ENCODE assay signal across 28 cellular contexts in genomic region chr15:80266113-80266512, GRCh38. TPM values are rescaled to one million over a fixed set of nuclear protein-coding genes. Genes with fewer than 3 reads are reported as not detected.
"Had no signal": no experiment of that assay in that cellular context is flagged by ENCODE, and none has a peak within 500 bp of the region (broad histone marks: within the 10 kb centered on the region; RNA-seq: fewer than 3 reads in every experiment).

No MANE protein-coding gene starts in this region.

- DNase-seq: activated CD4-positive, alpha-beta T cell treated with anti-CD3 and anti-CD28 coated beads, Interleukin-2, amount 50 U/mL, for 1 hour; activated CD4-positive, CD25-positive, alpha-beta regulatory T cell treated with anti-CD3 and anti-CD28 coated beads, Interleukin-2, amount 50 U/mL, for 72 hours; activated CD8-positive, alpha-beta T cell treated with anti-CD3 and anti-CD28 coated beads, Interleukin-2, amount 10 ng/mL, durations not matched to agents 7 days and 5 days; activated gamma-delta T cell treated with Interleukin-2 at 50 U/mL for 16 hours; aorta; central memory CD4-positive, alpha-beta T cell; effector memory CD4-positive, alpha-beta T cell; foreskin keratinocyte; immature natural killer cell; lower lobe of right lung; mesendoderm; mucosa of descending colon; nucleus accumbens; right cardiac atrium; stimulated activated CD4-positive, alpha-beta T cell treated with anti-CD3 and anti-CD28 coated beads, Interleukin-4, amount 100 ng/mL, for 4 hours; stimulated activated naive CD8-positive, alpha-beta T cell treated with anti-CD3 and anti-CD28 coated beads, Interleukin-15, amount 100 ng/mL, for 72 hours; WERI-Rb-1 had no signal

- H3K4me3 ChIP-seq: hepatocyte, lower lobe of right lung, mucosa of descending colon, tibial artery had no signal

- H3K79me2 ChIP-seq: hepatocyte, parathyroid adenoma had no signal

- H3K27ac ChIP-seq: foreskin keratinocyte, hepatocyte, lower lobe of right lung, parathyroid adenoma, tibial artery, WERI-Rb-1 had no signal

- H2AFZ ChIP-seq: hepatocyte, parathyroid adenoma had no signal

- FAIRE-seq: TTC549 had no signal

- H3K9ac ChIP-seq: parathyroid adenoma had no signal

- H3K9me3 ChIP-seq: lower lobe of right lung, mucosa of descending colon, tibial artery had no signal

- H3K4me1 ChIP-seq: foreskin keratinocyte, lower lobe of right lung, parathyroid adenoma, tibial artery had no signal

- H3K4me2 ChIP-seq: hepatocyte had no signal

- ATAC-seq: activated CD8-positive, alpha-beta T cell treated with anti-CD3 and anti-CD28 coated beads, Interleukin-2, amount 10 ng/mL, durations not matched to agents 7 days and 5 days; foreskin keratinocyte; left lobe of liver; lower lobe of right lung; mucosa of descending colon; right cardiac atrium; stimulated activated naive CD8-positive, alpha-beta T cell treated with anti-CD3 and anti-CD28 coated beads, Interleukin-15, amount 100 ng/mL, for 72 hours had no signal

- H3K36me3 ChIP-seq: lower lobe of right lung, tibial artery, WERI-Rb-1 had no signal

RNA-seq across cellular contexts. Expression of gene CTXND1, which starts 14.1 kb away (rescaled TPM):
- total RNA-seq: activated CD8-positive, alpha-beta T cell treated with anti-CD3 and anti-CD28 coated beads, Interleukin-2, amount 10 ng/mL, durations not matched to agents 7 days and 5 days; activated T-helper 1 cell treated with anti-CD3 and anti-CD28 coated beads, Interleukin-12 subunit alpha, Interleukin-12 subunit beta, Interleukin-2, Interleukin-4 antibody, amounts not matched to agents 30 ng/mL and 10 ng/mL and 1 ng/mL, durations not matched to agents 14 hours and 24 hours and 36 hours; dermis microvascular lymphatic vessel endothelial cell; foreskin keratinocyte; glomerular endothelial cell; kidney epithelial cell; pulmonary artery endothelial cell had no signal
- polyA plus RNA-seq: foreskin keratinocyte, immature natural killer cell, neural cell had no signal
